19 cellular contexts compared by ENCODE assay signal in the genomic region with DNA sequence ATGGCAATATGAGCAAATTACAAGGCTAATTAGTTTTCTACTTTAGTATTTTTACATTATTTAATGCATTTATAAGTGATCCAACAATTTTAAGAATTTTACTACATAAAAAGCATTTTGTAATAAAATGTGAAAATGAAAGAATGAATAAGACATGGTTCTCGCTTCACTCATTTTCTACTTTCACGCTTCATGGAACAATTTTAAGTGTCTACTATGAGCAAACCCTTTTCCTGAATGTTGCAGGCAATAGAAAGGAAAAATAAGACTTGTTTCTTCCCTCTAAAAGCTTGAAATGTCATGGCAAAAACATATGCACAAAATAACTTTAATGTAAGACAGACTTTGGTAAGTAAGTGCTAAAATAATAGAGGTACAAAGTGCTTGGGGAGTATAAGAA.
"Had no signal": no experiment of that assay in that cellular context is flagged by ENCODE, and none has a peak within 500 bp of the region (broad histone marks: within the 10 kb centered on the region; RNA-seq: fewer than 3 reads in every experiment).

No MANE protein-coding gene starts in this region.

- H3K9me3 Mint-ChIP-seq: activated naive CD8-positive, alpha-beta T cell treated with anti-CD3 and anti-CD28 coated beads, Interleukin-2, amount 10 ng/mL, durations not matched to agents 7 days and 5 days had no signal

- H3K4me3 ChIP-seq: ascending aorta, dorsolateral prefrontal cortex, sigmoid colon, thoracic aorta, vagina had no signal

- H3K36me3 ChIP-seq: ascending aorta, sigmoid colon, thoracic aorta, vagina had no signal

- H3K27me3 ChIP-seq: ascending aorta, sigmoid colon, vagina had no signal

- FAIRE-seq: bronchial epithelial cell had no signal

- H3K4me1 ChIP-seq: sigmoid colon, vagina had no signal

- DNase-seq: activated CD4-positive, alpha-beta T cell treated with anti-CD3 and anti-CD28 coated beads for 48 hours; activated CD8-positive, alpha-beta memory T cell treated with anti-CD3 and anti-CD28 coated beads for 24 hours; activated effector memory CD4-positive, alpha-beta T cell treated with Interleukin-2 at 50 U/mL for 16 hours; activated naive CD8-positive, alpha-beta T cell treated with anti-CD3 and anti-CD28 coated beads, Interleukin-2, amount 10 ng/mL, durations not matched to agents 7 days and 5 days; activated T-cell treated with anti-CD3 and anti-CD28 coated beads for 4 hours; dorsolateral prefrontal cortex; nephron progenitor cell; sigmoid colon; stimulated activated CD4-positive, alpha-beta T cell treated with anti-CD3 and anti-CD28 coated beads, Interleukin-12 subunit alpha, Interleukin-12 subunit beta, amount 100 ng/mL, for 4 hours; stimulated activated CD4-positive, alpha-beta T cell treated with anti-CD3 and anti-CD28 coated beads, Interleukin-2, amount 100 ng/mL, for 48 hours; stimulated activated naive CD4-positive, alpha-beta T cell treated with Interleukin-2 at 50 U/mL for 16 hours; T-cell had no signal

- H3K4me3 Mint-ChIP-seq: activated naive CD8-positive, alpha-beta T cell treated with anti-CD3 and anti-CD28 coated beads, Interleukin-2, amount 10 ng/mL, durations not matched to agents 7 days and 5 days; nephron progenitor cell; T-cell had no signal

- H3K9me3 ChIP-seq: ascending aorta, sigmoid colon, thoracic aorta, vagina had no signal

- ATAC-seq: esophagus mucosa, left lobe of liver, T-cell had no signal

- H3K27ac Mint-ChIP-seq: activated naive CD8-positive, alpha-beta T cell treated with anti-CD3 and anti-CD28 coated beads, Interleukin-2, amount 10 ng/mL, durations not matched to agents 7 days and 5 days; nephron progenitor cell; T-cell had no signal

- H3K36me3 Mint-ChIP-seq: activated naive CD8-positive, alpha-beta T cell treated with anti-CD3 and anti-CD28 coated beads, Interleukin-2, amount 10 ng/mL, durations not matched to agents 7 days and 5 days; T-cell had no signal

- H3K27ac ChIP-seq: ascending aorta, dorsolateral prefrontal cortex, sigmoid colon, thoracic aorta, vagina, VCaP had no signal

- H3K4me1 Mint-ChIP-seq: T-cell had no signal
